2 cellular contexts compared by ENCODE assay signal in genomic region chr16:30377050-30377811, GRCh38.
TF ChIP-seq lines count a peak whose summit lies in the region.

No MANE protein-coding gene starts in this region.

TF ChIP-seq in A549, 52 proteins besides CTCF, POLR2A, EP300 and RAD21:
- no peak for TF ChIP-seq CBX8 (IDR thresholded peaks at IDR 0.05)
- TF ChIP-seq CEBPB (IDR thresholded peaks at IDR 0.05): no peak
- no peak for TF ChIP-seq RCOR1 (IDR thresholded peaks at IDR 0.05; ENCODE audit: low read depth, low read length)
- TF ChIP-seq, protein P1, sequence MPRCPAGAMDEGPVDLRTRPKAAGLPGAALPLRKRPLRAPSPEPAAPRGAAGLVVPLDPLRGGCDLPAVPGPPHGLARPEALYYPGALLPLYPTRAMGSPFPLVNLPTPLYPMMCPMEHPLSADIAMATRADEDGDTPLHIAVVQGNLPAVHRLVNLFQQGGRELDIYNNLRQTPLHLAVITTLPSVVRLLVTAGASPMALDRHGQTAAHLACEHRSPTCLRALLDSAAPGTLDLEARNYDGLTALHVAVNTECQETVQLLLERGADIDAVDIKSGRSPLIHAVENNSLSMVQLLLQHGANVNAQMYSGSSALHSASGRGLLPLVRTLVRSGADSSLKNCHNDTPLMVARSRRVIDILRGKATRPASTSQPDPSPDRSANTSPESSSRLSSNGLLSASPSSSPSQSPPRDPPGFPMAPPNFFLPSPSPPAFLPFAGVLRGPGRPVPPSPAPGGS (IDR thresholded peaks at IDR 0.05): no peak
- TF ChIP-seq JUN (IDR thresholded peaks at IDR 0.05): no peak
- no peak for TF ChIP-seq ZC3H11A (IDR thresholded peaks at IDR 0.05)
- no peak for TF ChIP-seq HDAC2 (IDR thresholded peaks at IDR 0.05)
- no peak for TF ChIP-seq FOSB (CRISPR knock-in tag; IDR thresholded peaks at IDR 0.05)
- no peak for TF ChIP-seq JUNB (IDR thresholded peaks at IDR 0.05)
- TF ChIP-seq, protein P2, sequence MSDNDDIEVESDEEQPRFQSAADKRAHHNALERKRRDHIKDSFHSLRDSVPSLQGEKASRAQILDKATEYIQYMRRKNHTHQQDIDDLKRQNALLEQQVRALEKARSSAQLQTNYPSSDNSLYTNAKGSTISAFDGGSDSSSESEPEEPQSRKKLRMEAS (IDR thresholded peaks at IDR 0.05): no peak
- no peak for TF ChIP-seq HEYL (CRISPR knock-in tag; IDR thresholded peaks at IDR 0.05)
- TF ChIP-seq CBX2 (IDR thresholded peaks at IDR 0.05; ENCODE audit: borderline replicate concordance, low read depth): no peak
- TF ChIP-seq CHD2 (IDR thresholded peaks at IDR 0.05; ENCODE audit: low read length, partially characterized antibody): no peak
- TF ChIP-seq EHF (CRISPR knock-in tag; IDR thresholded peaks at IDR 0.05): no peak
- TF ChIP-seq KDM1A (IDR thresholded peaks at IDR 0.05; ENCODE audit: low read depth): no peak
- TF ChIP-seq GATA3 (IDR thresholded peaks at IDR 0.05; ENCODE audit: borderline replicate concordance): no peak
- TF ChIP-seq, protein P3, sequence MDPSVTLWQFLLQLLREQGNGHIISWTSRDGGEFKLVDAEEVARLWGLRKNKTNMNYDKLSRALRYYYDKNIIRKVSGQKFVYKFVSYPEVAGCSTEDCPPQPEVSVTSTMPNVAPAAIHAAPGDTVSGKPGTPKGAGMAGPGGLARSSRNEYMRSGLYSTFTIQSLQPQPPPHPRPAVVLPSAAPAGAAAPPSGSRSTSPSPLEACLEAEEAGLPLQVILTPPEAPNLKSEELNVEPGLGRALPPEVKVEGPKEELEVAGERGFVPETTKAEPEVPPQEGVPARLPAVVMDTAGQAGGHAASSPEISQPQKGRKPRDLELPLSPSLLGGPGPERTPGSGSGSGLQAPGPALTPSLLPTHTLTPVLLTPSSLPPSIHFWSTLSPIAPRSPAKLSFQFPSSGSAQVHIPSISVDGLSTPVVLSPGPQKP (IDR thresholded peaks at IDR 0.05; ENCODE audit: low read depth, low read length): no peak
- TF ChIP-seq EHMT2 (IDR thresholded peaks at IDR 0.05; ENCODE audit: low read depth): no peak

TF ChIP-seq in HCT116, 20 proteins besides CTCF, POLR2A, EP300 and RAD21:
- no peak for TF ChIP-seq JUND (IDR thresholded peaks at IDR 0.05)
- no peak for TF ChIP-seq EGR1 (IDR thresholded peaks at IDR 0.05; ENCODE audit: low read depth)
- TF ChIP-seq YY1 (IDR thresholded peaks at IDR 0.05; ENCODE audit: extremely low read depth, insufficient replicate concordance, low read depth, low read length): no peak
- no peak for TF ChIP-seq EZH2phosphoT487 (IDR thresholded peaks at IDR 0.05; ENCODE audit: borderline replicate concordance)
- TF ChIP-seq, protein P4, sequence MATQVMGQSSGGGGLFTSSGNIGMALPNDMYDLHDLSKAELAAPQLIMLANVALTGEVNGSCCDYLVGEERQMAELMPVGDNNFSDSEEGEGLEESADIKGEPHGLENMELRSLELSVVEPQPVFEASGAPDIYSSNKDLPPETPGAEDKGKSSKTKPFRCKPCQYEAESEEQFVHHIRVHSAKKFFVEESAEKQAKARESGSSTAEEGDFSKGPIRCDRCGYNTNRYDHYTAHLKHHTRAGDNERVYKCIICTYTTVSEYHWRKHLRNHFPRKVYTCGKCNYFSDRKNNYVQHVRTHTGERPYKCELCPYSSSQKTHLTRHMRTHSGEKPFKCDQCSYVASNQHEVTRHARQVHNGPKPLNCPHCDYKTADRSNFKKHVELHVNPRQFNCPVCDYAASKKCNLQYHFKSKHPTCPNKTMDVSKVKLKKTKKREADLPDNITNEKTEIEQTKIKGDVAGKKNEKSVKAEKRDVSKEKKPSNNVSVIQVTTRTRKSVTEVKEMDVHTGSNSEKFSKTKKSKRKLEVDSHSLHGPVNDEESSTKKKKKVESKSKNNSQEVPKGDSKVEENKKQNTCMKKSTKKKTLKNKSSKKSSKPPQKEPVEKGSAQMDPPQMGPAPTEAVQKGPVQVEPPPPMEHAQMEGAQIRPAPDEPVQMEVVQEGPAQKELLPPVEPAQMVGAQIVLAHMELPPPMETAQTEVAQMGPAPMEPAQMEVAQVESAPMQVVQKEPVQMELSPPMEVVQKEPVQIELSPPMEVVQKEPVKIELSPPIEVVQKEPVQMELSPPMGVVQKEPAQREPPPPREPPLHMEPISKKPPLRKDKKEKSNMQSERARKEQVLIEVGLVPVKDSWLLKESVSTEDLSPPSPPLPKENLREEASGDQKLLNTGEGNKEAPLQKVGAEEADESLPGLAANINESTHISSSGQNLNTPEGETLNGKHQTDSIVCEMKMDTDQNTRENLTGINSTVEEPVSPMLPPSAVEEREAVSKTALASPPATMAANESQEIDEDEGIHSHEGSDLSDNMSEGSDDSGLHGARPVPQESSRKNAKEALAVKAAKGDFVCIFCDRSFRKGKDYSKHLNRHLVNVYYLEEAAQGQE (IDR thresholded peaks at IDR 0.05; ENCODE audit: low read depth): no peak
- TF ChIP-seq, protein P5, sequence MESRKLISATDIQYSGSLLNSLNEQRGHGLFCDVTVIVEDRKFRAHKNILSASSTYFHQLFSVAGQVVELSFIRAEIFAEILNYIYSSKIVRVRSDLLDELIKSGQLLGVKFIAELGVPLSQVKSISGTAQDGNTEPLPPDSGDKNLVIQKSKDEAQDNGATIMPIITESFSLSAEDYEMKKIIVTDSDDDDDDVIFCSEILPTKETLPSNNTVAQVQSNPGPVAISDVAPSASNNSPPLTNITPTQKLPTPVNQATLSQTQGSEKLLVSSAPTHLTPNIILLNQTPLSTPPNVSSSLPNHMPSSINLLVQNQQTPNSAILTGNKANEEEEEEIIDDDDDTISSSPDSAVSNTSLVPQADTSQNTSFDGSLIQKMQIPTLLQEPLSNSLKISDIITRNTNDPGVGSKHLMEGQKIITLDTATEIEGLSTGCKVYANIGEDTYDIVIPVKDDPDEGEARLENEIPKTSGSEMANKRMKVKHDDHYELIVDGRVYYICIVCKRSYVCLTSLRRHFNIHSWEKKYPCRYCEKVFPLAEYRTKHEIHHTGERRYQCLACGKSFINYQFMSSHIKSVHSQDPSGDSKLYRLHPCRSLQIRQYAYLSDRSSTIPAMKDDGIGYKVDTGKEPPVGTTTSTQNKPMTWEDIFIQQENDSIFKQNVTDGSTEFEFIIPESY (IDR thresholded peaks at IDR 0.05; ENCODE audit: extremely low read depth, insufficient replicate concordance, low read length): no peak
- no peak for TF ChIP-seq SIN3A (IDR thresholded peaks at IDR 0.05; ENCODE audit: low read depth)
- no peak for TF ChIP-seq ZNF274 (IDR thresholded peaks at IDR 0.05; ENCODE audit: low read depth, low read length)
